ENCODE assay signal across 19 cellular contexts in the genomic region with DNA sequence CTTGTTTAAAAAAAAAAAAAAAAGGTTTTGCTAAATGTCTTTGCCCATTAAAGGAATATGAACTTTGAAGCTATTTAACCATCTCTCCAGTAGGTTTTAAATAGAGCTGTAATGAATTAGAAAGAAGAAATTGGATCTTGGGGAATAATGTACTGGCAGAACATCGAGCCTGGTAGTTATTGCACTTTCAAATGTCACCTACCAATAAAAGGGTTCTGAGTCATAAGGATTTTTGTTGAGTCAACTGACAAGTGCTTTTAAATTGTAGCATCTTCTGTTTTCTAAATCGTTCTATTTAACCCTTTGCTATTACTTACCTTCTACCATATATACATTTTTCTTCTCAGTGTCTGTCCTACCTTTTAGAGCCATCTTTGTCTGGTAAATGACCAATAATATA. TPM values are rescaled to one million over a fixed set of nuclear protein-coding genes. Genes with fewer than 3 reads are reported as not detected.
DNase-seq lines count a peak whose midpoint lies in the region; TF ChIP-seq lines count a peak whose summit lies in the region.
"Had no signal": no experiment of that assay in that cellular context is flagged by ENCODE, and none has a peak within 500 bp of the region (broad histone marks: within the 10 kb centered on the region; RNA-seq: fewer than 3 reads in every experiment).

No MANE protein-coding gene starts in this region.

- no peaks in the 10 kb centered on the region for H3F3A ChIP-seq in MM.1S (ENCODE audit: insufficient read depth, low read length)

- no peaks in the 10 kb centered on the region for H4K20me1 ChIP-seq in MM.1S (ENCODE audit: insufficient read depth, low read length)

- H3K9me3 ChIP-seq in WERI-Rb-1 (ENCODE audit: severe bottlenecking) (peaks cover 4% of the 10 kb centered on the region), MM.1S (replicated peaks; ENCODE audit: insufficient read depth, low read length) (no peaks in the 10 kb centered on the region)
- H3K9me3 ChIP-seq: colonic mucosa, testis had no signal

- H3K27ac Mint-ChIP-seq in nephron progenitor cell = no peak overlapping the region
- H3K27ac Mint-ChIP-seq: activated naive CD4-positive, alpha-beta T cell treated with anti-CD3 and anti-CD28 coated beads, Interleukin-2, amount 50 U/mL, for 24 hours; CD8-positive, alpha-beta T cell; endodermal cell had no signal

- H3K27me3 Mint-ChIP-seq in nephron progenitor cell (ENCODE audit: low read depth, poor library complexity) = no peaks in the 10 kb centered on the region
- H3K27me3 Mint-ChIP-seq: activated naive CD4-positive, alpha-beta T cell treated with anti-CD3 and anti-CD28 coated beads, Interleukin-2, amount 50 U/mL, for 24 hours had no signal

- H3K4me3 ChIP-seq in WERI-Rb-1 (ENCODE audit: low read depth, low read length) = no peak overlapping the region
- no peak overlapping the region for H3K4me3 ChIP-seq in MM.1S (ENCODE audit: low read length)
- H3K4me3 ChIP-seq: colonic mucosa, heart right ventricle, left ventricle myocardium inferior, testis had no signal

- no peak overlapping the region for H3K4me3 Mint-ChIP-seq in nephron progenitor cell
- H3K4me3 Mint-ChIP-seq: activated naive CD4-positive, alpha-beta T cell treated with anti-CD3 and anti-CD28 coated beads, Interleukin-2, amount 50 U/mL, for 24 hours; CD8-positive, alpha-beta T cell; endodermal cell had no signal

- no peaks in the 10 kb centered on the region for H3K4me1 ChIP-seq in MM.1S (ENCODE audit: low read length)
- H3K4me1 ChIP-seq: colonic mucosa, testis had no signal

- H3K9me2 ChIP-seq in MM.1S (replicated peaks; ENCODE audit: insufficient read depth, low read length) = no peaks in the 10 kb centered on the region

- H3K9me3 Mint-ChIP-seq in nephron progenitor cell = peaks cover 31% of the 10 kb centered on the region

- H3K36me3 ChIP-seq in WERI-Rb-1 = peaks cover 83% of the 10 kb centered on the region
- H3K36me3 ChIP-seq in MM.1S (replicated peaks; ENCODE audit: insufficient read depth, low read length) = peaks cover 20% of the 10 kb centered on the region

- no peak overlapping the region for H3K9ac ChIP-seq in MM.1S (ENCODE audit: low read length)

- H3K36me3 Mint-ChIP-seq in nephron progenitor cell (ENCODE audit: low read depth) = peaks cover 73% of the 10 kb centered on the region

- H2AFZ ChIP-seq in MM.1S (ENCODE audit: low read length) = no peak overlapping the region

- no peaks in the 10 kb centered on the region for H3K4me1 Mint-ChIP-seq in nephron progenitor cell
- H3K4me1 Mint-ChIP-seq: endodermal cell had no signal

- H3K27me3 ChIP-seq in WERI-Rb-1 (ENCODE audit: insufficient read depth, low read depth, severe bottlenecking) = no peaks in the 10 kb centered on the region
- no peaks in the 10 kb centered on the region for H3K27me3 ChIP-seq in MM.1S (replicated peaks; ENCODE audit: insufficient read depth, low read length)
- H3K27me3 ChIP-seq: colonic mucosa, heart right ventricle, testis had no signal

- no peak overlapping the region for H3K27ac ChIP-seq in WERI-Rb-1
- no peak overlapping the region for H3K27ac ChIP-seq in MM.1S (ENCODE audit: low read length)
- H3K27ac ChIP-seq: colonic mucosa, left ventricle myocardium inferior, testis had no signal

- peaks cover 9% of the 10 kb centered on the region; the same call in 1 of the 2 replicates for H3K79me2 ChIP-seq in MM.1S (ENCODE audit: low read length)

- DNase-seq in AG20443 (ENCODE audit: low spot score) (peak; percentile 24), LHCN-M2 (ENCODE audit: low read depth) (peak; percentile 65), dedifferentiated amniotic fluid mesenchymal stem cell (ENCODE audit: extremely low spot score) (peak; percentile 53), putamen (ENCODE audit: low spot score) (peak; percentile 30), WERI-Rb-1 (no peak), nephron progenitor cell (no peak), T-helper 9 cell (no peak), MM.1S (no peak)
- DNase-seq: CD8-positive, alpha-beta T cell; colonic mucosa; endodermal cell; heart right ventricle; left ventricle myocardium inferior; NCI-H1417; NCI-H524 treated with DMSO at 0.1 percent for 48 hours; retina; SW 1271; testis had no signal

- no peak overlapping the region for H3K4me2 ChIP-seq in MM.1S (ENCODE audit: low read depth, low read length)

- TF ChIP-seq CTCF in WERI-Rb-1 (IDR thresholded peaks at IDR 0.05; ENCODE audit: low read depth, low read length) (no peak), nephron progenitor cell (IDR thresholded peaks at IDR 0.05) (no peak), MM.1S (IDR thresholded peaks at IDR 0.05; ENCODE audit: low read length) (no peak)

RNA-seq across cellular contexts. Expression of a gene that starts 10.7 kb away (rescaled TPM):
- total RNA-seq in LHCN-M2 (2014; rRNA removed) = 18.9 and 20.6 TPM in 2 replicates
- polyA plus RNA-seq in LHCN-M2 (2012) = 9.9 TPM

RNA-seq across cellular contexts. Expression of a gene that starts 10.8 kb away (rescaled TPM):
- total RNA-seq in LHCN-M2 (2014; rRNA removed) = 37.7 and 39.0 TPM in 2 replicates
- polyA plus RNA-seq in LHCN-M2 (2012) = 18.8 TPM

RNA-seq across cellular contexts. Expression of a gene that starts 39.7 kb away (rescaled TPM):
- total RNA-seq in LHCN-M2 (2014; rRNA removed) = 0.34 and 0.58 TPM in 2 replicates
- polyA plus RNA-seq in LHCN-M2 (2012) = 0.10 TPM

Comparison
In these comparisons a context has a peak if more than half of its experiments do, and no peak if none do; other contexts are left out.
1. DNase-seq: peak in AG20443 (single experiment), LHCN-M2 (single experiment), dedifferentiated amniotic fluid mesenchymal stem cell (single experiment) and putamen (single experiment); none in WERI-Rb-1 (single experiment), nephron progenitor cell (single experiment), T-helper 9 cell (single experiment) and MM.1S (single experiment).